Comparison of ENCODE assay signal across 1 cellular context in genomic region chr16:85170066-85171003, GRCh38.
A peak's percentile ranks its signal among the peaks of the same experiment; 100 is the strongest.
TF ChIP-seq lines count a peak whose summit lies in the region.

No MANE protein-coding gene starts in this region.

TF ChIP-seq in HepG2, 621 proteins besides CTCF, POLR2A, EP300 and RAD21 (continued from another document and continues in another):
- TF ChIP-seq ZNF44 (CRISPR knock-in tag; IDR thresholded peaks at IDR 0.05) (0 out of 2 replicates have a peak, but pooled peaks have one; percentile 41), ZFX (CRISPR knock-in tag; IDR thresholded peaks at IDR 0.05; ENCODE audit: low read depth) (peak; percentile 44), BRF2 (CRISPR knock-in tag; IDR thresholded peaks at IDR 0.05) (no peak), ZNF280D (CRISPR knock-in tag; IDR thresholded peaks at IDR 0.05) (0 out of 2 replicates have a peak, but pooled peaks have one; percentile 34), ZNF253 (CRISPR knock-in tag; IDR thresholded peaks at IDR 0.05; ENCODE audit: borderline replicate concordance) (0 out of 2 replicates have a peak, but pooled peaks have one; percentile 16), REPIN1 (CRISPR knock-in tag; IDR thresholded peaks at IDR 0.05; ENCODE audit: borderline replicate concordance, low read depth) (no peak), MAZ (IDR thresholded peaks at IDR 0.05; ENCODE audit: borderline replicate concordance, low read depth, low read length) (no peak), MAZ (CRISPR knock-in tag; IDR thresholded peaks at IDR 0.05; ENCODE audit: low read depth) (no peak; the same call in 1 of the 2 replicates), ATF7-NPFF (CRISPR knock-in tag; IDR thresholded peaks at IDR 0.05; ENCODE audit: low read depth) (peak; percentile 43; the same call in 1 of the 2 replicates), GABPB1 (CRISPR knock-in tag; IDR thresholded peaks at IDR 0.05) (peak; percentile 17; the same call in 1 of the 2 replicates), ZNF768 (CRISPR knock-in tag; IDR thresholded peaks at IDR 0.05) (0 out of 2 replicates have a peak, but pooled peaks have one; percentile 9), SIX4 (CRISPR knock-in tag; IDR thresholded peaks at IDR 0.05) (no peak), RNF2 (conservative IDR thresholded peaks at IDR 0.05; ENCODE audit: low read depth) (peak; percentile 47; the same call in 1 of the 2 replicates), ZNF574 (CRISPR knock-in tag; IDR thresholded peaks at IDR 0.05) (peak; percentile 45), GATA4 (IDR thresholded peaks at IDR 0.05; ENCODE audit: borderline replicate concordance, low read depth) (no peak), ZFY (CRISPR knock-in tag; IDR thresholded peaks at IDR 0.05) (peak; percentile 55; the same call in 1 of the 2 replicates), RFXAP (CRISPR knock-in tag; IDR thresholded peaks at IDR 0.05; ENCODE audit: borderline replicate concordance) (peak; percentile 34; the same call in 1 of the 2 replicates), BORCS8-MEF2B (CRISPR knock-in tag; IDR thresholded peaks at IDR 0.05) (0 out of 2 replicates have a peak, but pooled peaks have one; percentile 13), ZNF687 (CRISPR knock-in tag; IDR thresholded peaks at IDR 0.05) (peak; percentile 85), IKZF4 (CRISPR knock-in tag; IDR thresholded peaks at IDR 0.05; ENCODE audit: borderline replicate concordance, low read depth, not compliant biosample characterization) (peak; percentile 9), MYC (CRISPR knock-in tag; IDR thresholded peaks at IDR 0.05; ENCODE audit: borderline replicate concordance) (0 out of 2 replicates have a peak, but pooled peaks have one; percentile 16), ZBTB38 (CRISPR knock-in tag; IDR thresholded peaks at IDR 0.05) (peak; percentile 73; the same call in 1 of the 2 replicates), AKAP8 (CRISPR knock-in tag; IDR thresholded peaks at IDR 0.05) (0 out of 2 replicates have a peak, but pooled peaks have one; percentile 39), ZNF800 (CRISPR knock-in tag; IDR thresholded peaks at IDR 0.05) (peak; percentile 78; the same call in 1 of the 2 replicates), MAFG (CRISPR knock-in tag; IDR thresholded peaks at IDR 0.05) (0 out of 2 replicates have a peak, but pooled peaks have one; percentile 35), ZNF512B (CRISPR knock-in tag; IDR thresholded peaks at IDR 0.05; ENCODE audit: borderline replicate concordance) (0 out of 2 replicates have a peak, but pooled peaks have one; percentile 57), ZNF160 (CRISPR knock-in tag; IDR thresholded peaks at IDR 0.05) (0 out of 2 replicates have a peak, but pooled peaks have one; percentile 23), HDAC1 (CRISPR knock-in tag; IDR thresholded peaks at IDR 0.05) (peak; percentile 48; the same call in 1 of the 2 replicates), ZNF709 (CRISPR knock-in tag; IDR thresholded peaks at IDR 0.05) (peak; percentile 66; the same call in 1 of the 2 replicates), ZMAT5 (CRISPR knock-in tag; IDR thresholded peaks at IDR 0.05; ENCODE audit: borderline replicate concordance, low read depth) (no peak), ZNF232 (CRISPR knock-in tag; IDR thresholded peaks at IDR 0.05; ENCODE audit: borderline replicate concordance) (peak; percentile 70; the same call in 1 of the 2 replicates), ZNF781 (CRISPR knock-in tag; IDR thresholded peaks at IDR 0.05; ENCODE audit: borderline replicate concordance, not compliant biosample characterization) (peak; percentile 19), WIZ (CRISPR knock-in tag; IDR thresholded peaks at IDR 0.05) (0 out of 2 replicates have a peak, but pooled peaks have one; percentile 40)
